ENCODE assay signal across 1 cellular context in the genomic region with DNA sequence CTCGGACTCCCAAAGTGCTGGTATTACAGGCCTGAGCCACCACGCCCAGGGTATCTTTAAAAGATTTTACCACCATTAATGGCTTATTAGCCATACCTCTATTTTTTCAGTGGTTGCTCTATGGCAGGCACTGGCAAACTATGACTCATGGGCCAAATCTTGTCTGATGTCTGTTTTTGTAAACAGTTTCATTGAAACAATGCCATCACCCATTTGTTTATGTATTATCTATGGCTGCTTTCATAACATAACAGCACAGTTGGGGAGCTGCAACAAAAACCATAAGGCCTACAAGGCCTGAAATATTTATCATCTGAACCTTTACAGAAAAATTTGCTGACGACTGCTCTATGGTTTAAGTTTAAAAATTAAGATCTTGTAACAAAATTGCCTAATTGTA.
TF ChIP-seq lines count a peak whose summit lies in the region.

No MANE protein-coding gene starts in this region.

TF ChIP-seq in HepG2, 621 proteins besides CTCF, POLR2A, EP300 and RAD21:
- TF ChIP-seq, protein P1, sequence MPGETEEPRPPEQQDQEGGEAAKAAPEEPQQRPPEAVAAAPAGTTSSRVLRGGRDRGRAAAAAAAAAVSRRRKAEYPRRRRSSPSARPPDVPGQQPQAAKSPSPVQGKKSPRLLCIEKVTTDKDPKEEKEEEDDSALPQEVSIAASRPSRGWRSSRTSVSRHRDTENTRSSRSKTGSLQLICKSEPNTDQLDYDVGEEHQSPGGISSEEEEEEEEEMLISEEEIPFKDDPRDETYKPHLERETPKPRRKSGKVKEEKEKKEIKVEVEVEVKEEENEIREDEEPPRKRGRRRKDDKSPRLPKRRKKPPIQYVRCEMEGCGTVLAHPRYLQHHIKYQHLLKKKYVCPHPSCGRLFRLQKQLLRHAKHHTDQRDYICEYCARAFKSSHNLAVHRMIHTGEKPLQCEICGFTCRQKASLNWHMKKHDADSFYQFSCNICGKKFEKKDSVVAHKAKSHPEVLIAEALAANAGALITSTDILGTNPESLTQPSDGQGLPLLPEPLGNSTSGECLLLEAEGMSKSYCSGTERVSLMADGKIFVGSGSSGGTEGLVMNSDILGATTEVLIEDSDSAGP (CRISPR knock-in tag; IDR thresholded peaks at IDR 0.05; ENCODE audit: borderline replicate concordance) = no peak
- TF ChIP-seq, protein P2, sequence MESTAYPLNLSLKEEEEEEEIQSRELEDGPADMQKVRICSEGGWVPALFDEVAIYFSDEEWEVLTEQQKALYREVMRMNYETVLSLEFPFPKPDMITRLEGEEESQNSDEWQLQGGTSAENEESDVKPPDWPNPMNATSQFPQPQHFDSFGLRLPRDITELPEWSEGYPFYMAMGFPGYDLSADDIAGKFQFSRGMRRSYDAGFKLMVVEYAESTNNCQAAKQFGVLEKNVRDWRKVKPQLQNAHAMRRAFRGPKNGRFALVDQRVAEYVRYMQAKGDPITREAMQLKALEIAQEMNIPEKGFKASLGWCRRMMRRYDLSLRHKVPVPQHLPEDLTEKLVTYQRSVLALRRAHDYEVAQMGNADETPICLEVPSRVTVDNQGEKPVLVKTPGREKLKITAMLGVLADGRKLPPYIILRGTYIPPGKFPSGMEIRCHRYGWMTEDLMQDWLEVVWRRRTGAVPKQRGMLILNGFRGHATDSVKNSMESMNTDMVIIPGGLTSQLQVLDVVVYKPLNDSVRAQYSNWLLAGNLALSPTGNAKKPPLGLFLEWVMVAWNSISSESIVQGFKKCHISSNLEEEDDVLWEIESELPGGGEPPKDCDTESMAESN (CRISPR knock-in tag; conservative IDR thresholded peaks at IDR 0.05) = no peak
- TF ChIP-seq ZNF782 (CRISPR knock-in tag; IDR thresholded peaks at IDR 0.05; ENCODE audit: borderline replicate concordance) (no peak), PAX8 (CRISPR knock-in tag; IDR thresholded peaks at IDR 0.05; ENCODE audit: borderline replicate concordance) (no peak), ZBTB3 (CRISPR knock-in tag; IDR thresholded peaks at IDR 0.05; ENCODE audit: borderline replicate concordance, low read depth) (no peak), SCMH1 (CRISPR knock-in tag; IDR thresholded peaks at IDR 0.05; ENCODE audit: borderline replicate concordance) (no peak), SP140L (CRISPR knock-in tag; IDR thresholded peaks at IDR 0.05; ENCODE audit: borderline replicate concordance) (no peak), SAP130 (CRISPR knock-in tag; IDR thresholded peaks at IDR 0.05; ENCODE audit: low read depth) (no peak), ZNF792 (CRISPR knock-in tag; IDR thresholded peaks at IDR 0.05) (no peak), MBD4 (IDR thresholded peaks at IDR 0.05; ENCODE audit: borderline replicate concordance, low read length) (no peak), MBNL3 (CRISPR knock-in tag; conservative IDR thresholded peaks at IDR 0.05) (no peak), ZNF766 (CRISPR knock-in tag; IDR thresholded peaks at IDR 0.05; ENCODE audit: borderline replicate concordance) (no peak), GATA4 (IDR thresholded peaks at IDR 0.05; ENCODE audit: borderline replicate concordance, low read depth) (no peak), MTA1 (CRISPR knock-in tag; IDR thresholded peaks at IDR 0.05; ENCODE audit: borderline replicate concordance) (no peak)
- TF ChIP-seq, protein P3, sequence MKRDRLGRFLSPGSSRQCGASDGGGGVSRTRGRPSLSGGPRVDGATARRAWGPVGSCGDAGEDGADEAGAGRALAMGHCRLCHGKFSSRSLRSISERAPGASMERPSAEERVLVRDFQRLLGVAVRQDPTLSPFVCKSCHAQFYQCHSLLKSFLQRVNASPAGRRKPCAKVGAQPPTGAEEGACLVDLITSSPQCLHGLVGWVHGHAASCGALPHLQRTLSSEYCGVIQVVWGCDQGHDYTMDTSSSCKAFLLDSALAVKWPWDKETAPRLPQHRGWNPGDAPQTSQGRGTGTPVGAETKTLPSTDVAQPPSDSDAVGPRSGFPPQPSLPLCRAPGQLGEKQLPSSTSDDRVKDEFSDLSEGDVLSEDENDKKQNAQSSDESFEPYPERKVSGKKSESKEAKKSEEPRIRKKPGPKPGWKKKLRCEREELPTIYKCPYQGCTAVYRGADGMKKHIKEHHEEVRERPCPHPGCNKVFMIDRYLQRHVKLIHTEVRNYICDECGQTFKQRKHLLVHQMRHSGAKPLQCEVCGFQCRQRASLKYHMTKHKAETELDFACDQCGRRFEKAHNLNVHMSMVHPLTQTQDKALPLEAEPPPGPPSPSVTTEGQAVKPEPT (CRISPR knock-in tag; IDR thresholded peaks at IDR 0.05; ENCODE audit: low read depth) = no peak
- TF ChIP-seq, protein P4, sequence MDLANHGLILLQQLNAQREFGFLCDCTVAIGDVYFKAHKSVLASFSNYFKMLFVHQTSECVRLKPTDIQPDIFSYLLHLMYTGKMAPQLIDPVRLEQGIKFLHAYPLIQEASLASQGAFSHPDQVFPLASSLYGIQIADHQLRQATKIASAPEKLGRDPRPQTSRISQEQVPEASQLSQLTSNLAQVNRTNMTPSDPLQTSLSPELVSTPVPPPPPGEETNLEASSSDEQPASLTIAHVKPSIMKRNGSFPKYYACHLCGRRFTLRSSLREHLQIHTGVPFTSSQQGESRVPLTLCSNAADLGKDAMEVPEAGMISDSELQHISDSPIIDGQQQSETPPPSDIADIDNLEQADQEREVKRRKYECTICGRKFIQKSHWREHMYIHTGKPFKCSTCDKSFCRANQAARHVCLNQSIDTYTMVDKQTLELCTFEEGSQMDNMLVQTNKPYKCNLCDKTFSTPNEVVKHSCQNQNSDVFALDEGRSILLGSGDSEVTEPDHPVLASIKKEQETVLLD (CRISPR knock-in tag; IDR thresholded peaks at IDR 0.05; ENCODE audit: low read depth) = no peak
- TF ChIP-seq, protein P5, sequence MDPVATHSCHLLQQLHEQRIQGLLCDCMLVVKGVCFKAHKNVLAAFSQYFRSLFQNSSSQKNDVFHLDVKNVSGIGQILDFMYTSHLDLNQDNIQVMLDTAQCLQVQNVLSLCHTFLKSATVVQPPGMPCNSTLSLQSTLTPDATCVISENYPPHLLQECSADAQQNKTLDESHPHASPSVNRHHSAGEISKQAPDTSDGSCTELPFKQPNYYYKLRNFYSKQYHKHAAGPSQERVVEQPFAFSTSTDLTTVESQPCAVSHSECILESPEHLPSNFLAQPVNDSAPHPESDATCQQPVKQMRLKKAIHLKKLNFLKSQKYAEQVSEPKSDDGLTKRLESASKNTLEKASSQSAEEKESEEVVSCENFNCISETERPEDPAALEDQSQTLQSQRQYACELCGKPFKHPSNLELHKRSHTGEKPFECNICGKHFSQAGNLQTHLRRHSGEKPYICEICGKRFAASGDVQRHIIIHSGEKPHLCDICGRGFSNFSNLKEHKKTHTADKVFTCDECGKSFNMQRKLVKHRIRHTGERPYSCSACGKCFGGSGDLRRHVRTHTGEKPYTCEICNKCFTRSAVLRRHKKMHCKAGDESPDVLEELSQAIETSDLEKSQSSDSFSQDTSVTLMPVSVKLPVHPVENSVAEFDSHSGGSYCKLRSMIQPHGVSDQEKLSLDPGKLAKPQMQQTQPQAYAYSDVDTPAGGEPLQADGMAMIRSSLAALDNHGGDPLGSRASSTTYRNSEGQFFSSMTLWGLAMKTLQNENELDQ (CRISPR knock-in tag; IDR thresholded peaks at IDR 0.05; ENCODE audit: borderline replicate concordance) = no peak
